8 cellular contexts compared by ENCODE assay signal in genomic region chr22:35231585-35232084, GRCh38. TPM values are rescaled to one million over a fixed set of nuclear protein-coding genes. Genes with fewer than 3 reads are reported as not detected.
DNase-seq lines count a peak whose midpoint lies in the region; ATAC-seq and TF ChIP-seq lines count a peak whose summit lies in the region.

No MANE protein-coding gene starts in this region.

- H3K4me3 Mint-ChIP-seq in activated CD4-positive, alpha-beta T cell treated with anti-CD3 and anti-CD28 coated beads, Interleukin-2, amount 10 ng/mL, durations not matched to agents 7 days and 5 days = no peak overlapping the region
- no peak overlapping the region for H3K4me3 Mint-ChIP-seq in mesothelial cell of epicardium

- CTCF ChIA-PET in BJ (lab: Yijun Ruan, JAX) (interaction anchor here (0.6 to 2.0 kb wide), 21 partner anchors 10 to 82 kb away, joined by 3 to 33 read pairs (median 5); partner anchors contain the start of gene HMGXB4), HEK293T (lab: Yijun Ruan, JAX) (interaction anchor here (0.5 to 2.0 kb wide), 22 partner anchors 9 to 1752 kb away, joined by 3 to 11 read pairs (median 4); partner anchors contain the start of genes HMGXB4 and TOM1)
- CTCF ChIA-PET in activated CD4-positive, alpha-beta T cell treated with anti-CD3 and anti-CD28 coated beads, Interleukin-2, amount 10 ng/mL, durations not matched to agents 7 days and 5 days (lab: Charles Lee) = interaction anchor here (1.1 to 1.3 kb wide), 4 partner anchors 9 to 26 kb away, joined by 5 to 7 read pairs (median 6); no protein-coding TSS in a partner anchor

- H3K4me3 ChIP-seq in BJ (ENCODE audit: low read depth, low read length) = no peak overlapping the region
- H3K4me3 ChIP-seq in dorsolateral prefrontal cortex = no peak overlapping the region

- H3K9me3 Mint-ChIP-seq in activated CD4-positive, alpha-beta T cell treated with anti-CD3 and anti-CD28 coated beads, Interleukin-2, amount 10 ng/mL, durations not matched to agents 7 days and 5 days = no peaks in the 10 kb centered on the region
- H3K9me3 Mint-ChIP-seq in mesothelial cell of epicardium = peaks cover 14% of the 10 kb centered on the region

- no peaks in the 10 kb centered on the region for H3K36me3 ChIP-seq in BJ (ENCODE audit: control insufficient read depth, insufficient read depth, low read length)

- peaks cover 16% of the 10 kb centered on the region for H3K27me3 Mint-ChIP-seq in activated CD4-positive, alpha-beta T cell treated with anti-CD3 and anti-CD28 coated beads, Interleukin-2, amount 10 ng/mL, durations not matched to agents 7 days and 5 days
- peaks cover 50% of the 10 kb centered on the region for H3K27me3 Mint-ChIP-seq in mesothelial cell of epicardium (ENCODE audit: low read depth)

- H3K27ac Mint-ChIP-seq in activated CD4-positive, alpha-beta T cell treated with anti-CD3 and anti-CD28 coated beads, Interleukin-2, amount 10 ng/mL, durations not matched to agents 7 days and 5 days = no peak overlapping the region
- no peak overlapping the region for H3K27ac Mint-ChIP-seq in mesothelial cell of epicardium

- peaks cover 13% of the 10 kb centered on the region for H3K4me1 Mint-ChIP-seq in activated CD4-positive, alpha-beta T cell treated with anti-CD3 and anti-CD28 coated beads, Interleukin-2, amount 10 ng/mL, durations not matched to agents 7 days and 5 days
- H3K4me1 Mint-ChIP-seq in mesothelial cell of epicardium = peaks cover 6% of the 10 kb centered on the region

- intact Hi-C loops in dorsolateral prefrontal cortex (cut with DNase I) = no loop called here

- TF ChIP-seq CTCF in BJ (IDR thresholded peaks at IDR 0.05; ENCODE audit: insufficient read depth, low read depth, low read length) (peak; percentile 95), dorsolateral prefrontal cortex (IDR thresholded peaks at IDR 0.05 in 54 of 56, conservative IDR thresholded peaks at IDR 0.05 in 2 of 56; ENCODE audit: low read depth in 1 of 56, partially characterized antibody in 56 of 56) (peak in 55 of 56 donors; percentile 55 to 84 (median 71)), mesothelial cell of epicardium (IDR thresholded peaks at IDR 0.05; ENCODE audit: unreplicated experiment) (peak; percentile 96)

- DNase-seq in BJ (ENCODE audit: low read depth) (no peak), HEK293T (ENCODE audit: extremely low spot score) (peak; percentile 88), NCI-H526 treated with DMSO at 0.1 percent for 48 hours (lab: John Stamatoyannopoulos, UW) (peak; percentile 65), dorsolateral prefrontal cortex (peak in 8 of 10 donors; percentile 37 to 66 (median 49)), mesothelial cell of epicardium (ENCODE audit: low spot score in 2 of 2, unreplicated experiment in 2 of 2) (peak; percentile 52 to 84)
- peak; percentile 78 for DNase-seq in activated CD4-positive, alpha-beta T cell treated with anti-CD3 and anti-CD28 coated beads, Interleukin-2, amount 10 ng/mL, durations not matched to agents 7 days and 5 days
- DNase-seq in stimulated activated CD8-positive, alpha-beta memory T cell treated with anti-CD3 and anti-CD28 coated beads, Interleukin-4, amount 100 ng/mL, for 4 hours (ENCODE audit: low read depth in 2 of 2, low spot score in 1 of 2) = peak; percentile 27 to 33

- no peak overlapping the region for H3K27ac ChIP-seq in dorsolateral prefrontal cortex

- ATAC-seq in HG03039 (IDR thresholded peaks at IDR 0.05; ENCODE audit: unreplicated experiment) = no peak

- POLR2A ChIA-PET in BJ (lab: Charles Lee) = no interaction called here
- POLR2A ChIA-PET in HEK293T (lab: Yijun Ruan, JAX) = no interaction called here
- POLR2A ChIA-PET in activated CD4-positive, alpha-beta T cell treated with anti-CD3 and anti-CD28 coated beads, Interleukin-2, amount 10 ng/mL, durations not matched to agents 7 days and 5 days (lab: Charles Lee) = interaction anchor here (0.6 kb wide), 1 partner anchor 122 kb away, joined by 9 read pairs; no protein-coding TSS in a partner anchor

- H3K36me3 Mint-ChIP-seq in activated CD4-positive, alpha-beta T cell treated with anti-CD3 and anti-CD28 coated beads, Interleukin-2, amount 10 ng/mL, durations not matched to agents 7 days and 5 days (ENCODE audit: low read depth) = no peaks in the 10 kb centered on the region
- H3K36me3 Mint-ChIP-seq in mesothelial cell of epicardium = no peaks in the 10 kb centered on the region

- H3K27me3 ChIP-seq in BJ (ENCODE audit: control insufficient read depth, insufficient read depth, low read length) (no peaks in the 10 kb centered on the region; the same call in none of the 2 replicates), dorsolateral prefrontal cortex (peaks cover 0 to 13% (median 0%) of the 10 kb centered on the region in 45 donors)

TF ChIP-seq in HEK293T, 16 proteins besides CTCF, POLR2A, EP300 and RAD21:
- no peak for TF ChIP-seq LEF1 (IDR thresholded peaks at IDR 0.05; ENCODE audit: borderline replicate concordance)
- TF ChIP-seq HDGF (IDR thresholded peaks at IDR 0.05; ENCODE audit: borderline replicate concordance) = no peak
- no peak for TF ChIP-seq BHLHE40 (IDR thresholded peaks at IDR 0.05; ENCODE audit: borderline replicate concordance)
- TF ChIP-seq TARDBP (IDR thresholded peaks at IDR 0.05) = no peak
- no peak for TF ChIP-seq ZNF384 (IDR thresholded peaks at IDR 0.05)
- TF ChIP-seq FOXA1 (IDR thresholded peaks at IDR 0.05) = no peak
- TF ChIP-seq, protein P1, sequence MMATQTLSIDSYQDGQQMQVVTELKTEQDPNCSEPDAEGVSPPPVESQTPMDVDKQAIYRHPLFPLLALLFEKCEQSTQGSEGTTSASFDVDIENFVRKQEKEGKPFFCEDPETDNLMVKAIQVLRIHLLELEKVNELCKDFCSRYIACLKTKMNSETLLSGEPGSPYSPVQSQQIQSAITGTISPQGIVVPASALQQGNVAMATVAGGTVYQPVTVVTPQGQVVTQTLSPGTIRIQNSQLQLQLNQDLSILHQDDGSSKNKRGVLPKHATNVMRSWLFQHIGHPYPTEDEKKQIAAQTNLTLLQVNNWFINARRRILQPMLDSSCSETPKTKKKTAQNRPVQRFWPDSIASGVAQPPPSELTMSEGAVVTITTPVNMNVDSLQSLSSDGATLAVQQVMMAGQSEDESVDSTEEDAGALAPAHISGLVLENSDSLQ (IDR thresholded peaks at IDR 0.05) = no peak
- TF ChIP-seq SP1 (IDR thresholded peaks at IDR 0.05) = no peak
TF ChIP-seq in HEK293T: peak in this region for 0.

RNA-seq across cellular contexts. Expression of gene HMGXB4, which starts 25.7 kb away (rescaled TPM):
- polyA plus RNA-seq in BJ (2011; rRNA removed) = 15.1 and 21.5 TPM in 2 replicates
- 23.1 and 26.1 TPM in 2 replicates for polyA minus RNA-seq in BJ (2011; rRNA and poly(A)+ RNA removed)
- 10 to 100 TPM; 32.2 to 35.5 TPM for total RNA-seq in activated CD4-positive, alpha-beta T cell treated with anti-CD3 and anti-CD28 coated beads, Interleukin-2, amount 10 ng/mL, durations not matched to agents 7 days and 5 days
- total RNA-seq in dorsolateral prefrontal cortex (10 to 100 TPM; 12.7 to 29.9 (median 20.4) TPM), mesothelial cell of epicardium (35.4 to 38.2 TPM (median 36.6 TPM) in 3 replicates)
